Comparison of ENCODE assay signal across 1 cellular context in the genomic region with DNA sequence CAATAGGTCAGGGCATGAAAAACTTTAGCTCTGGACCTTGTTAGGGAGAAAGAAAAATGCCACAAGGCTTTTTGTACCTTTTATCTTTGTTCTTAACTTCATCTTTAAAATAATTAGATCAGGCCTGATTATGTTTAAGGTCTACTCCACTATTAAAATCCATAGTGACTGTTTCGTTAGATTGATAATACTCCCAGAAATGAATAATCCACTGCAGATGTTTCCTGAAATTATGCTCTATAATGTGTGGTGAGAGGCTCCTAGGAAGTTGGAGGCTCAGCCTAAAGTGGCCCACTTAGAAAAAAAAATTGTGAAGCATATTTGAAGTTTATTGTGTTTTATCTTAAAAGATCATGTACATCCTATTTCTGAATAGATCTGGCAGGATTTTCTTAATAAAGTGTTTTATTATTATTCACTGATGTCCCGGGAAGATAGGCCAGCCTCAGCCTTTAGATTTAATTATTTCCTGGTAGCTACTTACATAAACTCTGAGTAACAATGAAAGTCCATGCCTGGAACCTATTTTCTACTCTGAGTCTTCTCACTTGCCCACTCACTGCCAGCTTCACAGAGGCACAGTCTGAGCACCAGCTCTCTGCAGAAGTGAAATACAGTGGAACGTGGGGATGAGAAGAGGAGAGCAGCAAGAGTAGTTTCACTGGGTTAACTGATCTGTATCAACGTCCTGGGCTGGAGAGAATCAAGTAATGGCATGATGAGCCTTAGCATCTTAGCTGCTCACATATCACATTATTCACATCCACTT.
TF ChIP-seq lines count a peak whose summit lies in the region.

No MANE protein-coding gene starts in this region.

TF ChIP-seq in SK-N-SH, 30 proteins besides CTCF, POLR2A, EP300 and RAD21 (continued from another document):
- TF ChIP-seq, protein P1, sequence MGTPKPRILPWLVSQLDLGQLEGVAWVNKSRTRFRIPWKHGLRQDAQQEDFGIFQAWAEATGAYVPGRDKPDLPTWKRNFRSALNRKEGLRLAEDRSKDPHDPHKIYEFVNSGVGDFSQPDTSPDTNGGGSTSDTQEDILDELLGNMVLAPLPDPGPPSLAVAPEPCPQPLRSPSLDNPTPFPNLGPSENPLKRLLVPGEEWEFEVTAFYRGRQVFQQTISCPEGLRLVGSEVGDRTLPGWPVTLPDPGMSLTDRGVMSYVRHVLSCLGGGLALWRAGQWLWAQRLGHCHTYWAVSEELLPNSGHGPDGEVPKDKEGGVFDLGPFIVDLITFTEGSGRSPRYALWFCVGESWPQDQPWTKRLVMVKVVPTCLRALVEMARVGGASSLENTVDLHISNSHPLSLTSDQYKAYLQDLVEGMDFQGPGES (IDR thresholded peaks at IDR 0.05; ENCODE audit: low read depth, low read length): no peak
- TF ChIP-seq YY1 (IDR thresholded peaks at IDR 0.05; ENCODE audit: low read depth) (no peak), GATA2 (CRISPR knock-in tag; IDR thresholded peaks at IDR 0.05) (no peak), TCF12 (IDR thresholded peaks at IDR 0.05) (peak; percentile 64; the same call in 1 of the 2 replicates), FOXJ3 (CRISPR knock-in tag; IDR thresholded peaks at IDR 0.05) (no peak), MXI1 (IDR thresholded peaks at IDR 0.05; ENCODE audit: low read depth, low read length) (no peak), RCOR1 (IDR thresholded peaks at IDR 0.05; ENCODE audit: low read length) (0 out of 2 replicates have a peak, but pooled peaks have one; percentile 53), JUND (IDR thresholded peaks at IDR 0.05) (no peak), RXRA (IDR thresholded peaks at IDR 0.05; ENCODE audit: borderline replicate concordance, low read depth) (no peak), NFIC (IDR thresholded peaks at IDR 0.05; ENCODE audit: borderline replicate concordance) (peak; percentile 16; the same call in 1 of the 2 replicates), MEF2A (IDR thresholded peaks at IDR 0.05; ENCODE audit: borderline replicate concordance, low read depth) (peak; percentile 34; the same call in 1 of the 2 replicates), TEAD4 (IDR thresholded peaks at IDR 0.05; ENCODE audit: borderline replicate concordance, insufficient read depth) (no peak), EZH2phosphoT487 (IDR thresholded peaks at IDR 0.05; ENCODE audit: borderline replicate concordance, low read depth) (no peak; the same call in 1 of the 2 replicates), RFX5 (IDR thresholded peaks at IDR 0.05; ENCODE audit: low read length) (no peak), CHD2 (IDR thresholded peaks at IDR 0.05; ENCODE audit: low read length, partially characterized antibody) (no peak), NRF1 (IDR thresholded peaks at IDR 0.05; ENCODE audit: low read depth, low read length) (no peak)
- TF ChIP-seq, protein P2, sequence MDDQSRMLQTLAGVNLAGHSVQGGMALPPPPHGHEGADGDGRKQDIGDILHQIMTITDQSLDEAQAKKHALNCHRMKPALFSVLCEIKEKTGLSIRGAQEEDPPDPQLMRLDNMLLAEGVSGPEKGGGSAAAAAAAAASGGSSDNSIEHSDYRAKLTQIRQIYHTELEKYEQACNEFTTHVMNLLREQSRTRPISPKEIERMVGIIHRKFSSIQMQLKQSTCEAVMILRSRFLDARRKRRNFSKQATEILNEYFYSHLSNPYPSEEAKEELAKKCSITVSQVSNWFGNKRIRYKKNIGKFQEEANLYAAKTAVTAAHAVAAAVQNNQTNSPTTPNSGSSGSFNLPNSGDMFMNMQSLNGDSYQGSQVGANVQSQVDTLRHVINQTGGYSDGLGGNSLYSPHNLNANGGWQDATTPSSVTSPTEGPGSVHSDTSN (IDR thresholded peaks at IDR 0.05): peak; percentile 42
- TF ChIP-seq, protein P3, sequence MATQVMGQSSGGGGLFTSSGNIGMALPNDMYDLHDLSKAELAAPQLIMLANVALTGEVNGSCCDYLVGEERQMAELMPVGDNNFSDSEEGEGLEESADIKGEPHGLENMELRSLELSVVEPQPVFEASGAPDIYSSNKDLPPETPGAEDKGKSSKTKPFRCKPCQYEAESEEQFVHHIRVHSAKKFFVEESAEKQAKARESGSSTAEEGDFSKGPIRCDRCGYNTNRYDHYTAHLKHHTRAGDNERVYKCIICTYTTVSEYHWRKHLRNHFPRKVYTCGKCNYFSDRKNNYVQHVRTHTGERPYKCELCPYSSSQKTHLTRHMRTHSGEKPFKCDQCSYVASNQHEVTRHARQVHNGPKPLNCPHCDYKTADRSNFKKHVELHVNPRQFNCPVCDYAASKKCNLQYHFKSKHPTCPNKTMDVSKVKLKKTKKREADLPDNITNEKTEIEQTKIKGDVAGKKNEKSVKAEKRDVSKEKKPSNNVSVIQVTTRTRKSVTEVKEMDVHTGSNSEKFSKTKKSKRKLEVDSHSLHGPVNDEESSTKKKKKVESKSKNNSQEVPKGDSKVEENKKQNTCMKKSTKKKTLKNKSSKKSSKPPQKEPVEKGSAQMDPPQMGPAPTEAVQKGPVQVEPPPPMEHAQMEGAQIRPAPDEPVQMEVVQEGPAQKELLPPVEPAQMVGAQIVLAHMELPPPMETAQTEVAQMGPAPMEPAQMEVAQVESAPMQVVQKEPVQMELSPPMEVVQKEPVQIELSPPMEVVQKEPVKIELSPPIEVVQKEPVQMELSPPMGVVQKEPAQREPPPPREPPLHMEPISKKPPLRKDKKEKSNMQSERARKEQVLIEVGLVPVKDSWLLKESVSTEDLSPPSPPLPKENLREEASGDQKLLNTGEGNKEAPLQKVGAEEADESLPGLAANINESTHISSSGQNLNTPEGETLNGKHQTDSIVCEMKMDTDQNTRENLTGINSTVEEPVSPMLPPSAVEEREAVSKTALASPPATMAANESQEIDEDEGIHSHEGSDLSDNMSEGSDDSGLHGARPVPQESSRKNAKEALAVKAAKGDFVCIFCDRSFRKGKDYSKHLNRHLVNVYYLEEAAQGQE (IDR thresholded peaks at IDR 0.05; ENCODE audit: low read depth, low read length): no peak
- TF ChIP-seq, protein P4, sequence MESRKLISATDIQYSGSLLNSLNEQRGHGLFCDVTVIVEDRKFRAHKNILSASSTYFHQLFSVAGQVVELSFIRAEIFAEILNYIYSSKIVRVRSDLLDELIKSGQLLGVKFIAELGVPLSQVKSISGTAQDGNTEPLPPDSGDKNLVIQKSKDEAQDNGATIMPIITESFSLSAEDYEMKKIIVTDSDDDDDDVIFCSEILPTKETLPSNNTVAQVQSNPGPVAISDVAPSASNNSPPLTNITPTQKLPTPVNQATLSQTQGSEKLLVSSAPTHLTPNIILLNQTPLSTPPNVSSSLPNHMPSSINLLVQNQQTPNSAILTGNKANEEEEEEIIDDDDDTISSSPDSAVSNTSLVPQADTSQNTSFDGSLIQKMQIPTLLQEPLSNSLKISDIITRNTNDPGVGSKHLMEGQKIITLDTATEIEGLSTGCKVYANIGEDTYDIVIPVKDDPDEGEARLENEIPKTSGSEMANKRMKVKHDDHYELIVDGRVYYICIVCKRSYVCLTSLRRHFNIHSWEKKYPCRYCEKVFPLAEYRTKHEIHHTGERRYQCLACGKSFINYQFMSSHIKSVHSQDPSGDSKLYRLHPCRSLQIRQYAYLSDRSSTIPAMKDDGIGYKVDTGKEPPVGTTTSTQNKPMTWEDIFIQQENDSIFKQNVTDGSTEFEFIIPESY (IDR thresholded peaks at IDR 0.05; ENCODE audit: borderline replicate concordance, low read depth): no peak
- TF ChIP-seq, protein P5, sequence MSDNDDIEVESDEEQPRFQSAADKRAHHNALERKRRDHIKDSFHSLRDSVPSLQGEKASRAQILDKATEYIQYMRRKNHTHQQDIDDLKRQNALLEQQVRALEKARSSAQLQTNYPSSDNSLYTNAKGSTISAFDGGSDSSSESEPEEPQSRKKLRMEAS (IDR thresholded peaks at IDR 0.05; ENCODE audit: low read depth): no peak
- TF ChIP-seq, protein P6, sequence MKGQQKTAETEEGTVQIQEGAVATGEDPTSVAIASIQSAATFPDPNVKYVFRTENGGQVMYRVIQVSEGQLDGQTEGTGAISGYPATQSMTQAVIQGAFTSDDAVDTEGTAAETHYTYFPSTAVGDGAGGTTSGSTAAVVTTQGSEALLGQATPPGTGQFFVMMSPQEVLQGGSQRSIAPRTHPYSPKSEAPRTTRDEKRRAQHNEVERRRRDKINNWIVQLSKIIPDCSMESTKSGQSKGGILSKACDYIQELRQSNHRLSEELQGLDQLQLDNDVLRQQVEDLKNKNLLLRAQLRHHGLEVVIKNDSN (IDR thresholded peaks at IDR 0.05; ENCODE audit: borderline replicate concordance, low read depth): no peak
